Comparison of ENCODE assay signal across 9 cellular contexts in the genomic region with DNA sequence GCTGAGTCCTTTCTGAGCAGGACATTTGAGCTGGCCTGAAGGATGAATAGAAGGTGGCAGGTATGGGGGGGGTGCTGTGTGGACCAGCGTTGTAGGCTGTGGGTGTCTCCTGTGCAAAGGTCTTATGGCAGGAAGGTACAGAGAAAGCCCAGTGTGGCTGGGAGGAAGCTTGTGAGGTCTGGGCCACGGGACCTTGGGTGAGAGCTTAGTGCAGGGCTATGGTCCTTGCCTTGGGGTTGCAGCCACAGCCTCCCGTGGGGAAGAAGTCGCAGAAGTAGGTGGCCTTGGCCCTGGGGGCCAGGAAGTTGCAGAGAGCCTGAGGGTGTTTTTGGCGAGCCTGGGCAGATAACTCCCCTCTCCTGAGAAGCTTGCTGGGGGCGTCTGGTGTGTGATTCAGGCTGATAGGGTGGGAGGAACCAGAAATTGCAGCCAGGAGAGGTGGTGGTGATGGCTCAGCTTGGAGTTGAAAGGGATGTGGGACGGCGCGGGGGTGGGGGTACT. TPM values are rescaled to one million over a fixed set of nuclear protein-coding genes. Genes with fewer than 3 reads are reported as not detected.
DNase-seq lines count a peak whose midpoint lies in the region; ATAC-seq and TF ChIP-seq lines count a peak whose summit lies in the region.
"Had no signal": no experiment of that assay in that cellular context is flagged by ENCODE, and none has a peak within 500 bp of the region (broad histone marks: within the 10 kb centered on the region; RNA-seq: fewer than 3 reads in every experiment).

No MANE protein-coding gene starts in this region.

- H3K4me1 ChIP-seq in PC-9 (replicated peaks; ENCODE audit: insufficient read depth), result peaks cover 60% of the 10 kb centered on the region
- peaks cover 40% of the 10 kb centered on the region for H3K4me1 ChIP-seq in body of pancreas

- peaks cover 56% of the 10 kb centered on the region for H3K27me3 Mint-ChIP-seq in dendritic cell treated with granulocyte-macrophage colony-stimulating factor and Interleukin-4, amounts not matched to agents 40 ng/mL and 50 ng/mL, for 4 days
- peaks cover 16 to 44% (median 27%) of the 10 kb centered on the region in 3 donors for H3K27me3 Mint-ChIP-seq in naive B cell

- peak overlapping the region; percentile 96 for H3K4me2 ChIP-seq in PC-9

- peak overlapping the region; percentile 79 for H3K4me3 Mint-ChIP-seq in dendritic cell treated with granulocyte-macrophage colony-stimulating factor and Interleukin-4, amounts not matched to agents 40 ng/mL and 50 ng/mL, for 4 days
- H3K4me3 Mint-ChIP-seq in naive B cell, result peak overlapping the region in 7 of 8 donors; percentile 53 to 89 (median 80)

- ATAC-seq in naive B cell (ENCODE audit: low read depth in 2 of 2) (no peak), GM19023 (IDR thresholded peaks at IDR 0.05; ENCODE audit: unreplicated experiment) (no peak), body of pancreas (no peak), GM18517 (IDR thresholded peaks at IDR 0.05; ENCODE audit: unreplicated experiment) (no peak)

- peaks cover 35% of the 10 kb centered on the region for H4K20me1 ChIP-seq in PC-9 (ENCODE audit: insufficient read depth)

- H3K27ac Mint-ChIP-seq in dendritic cell treated with granulocyte-macrophage colony-stimulating factor and Interleukin-4, amounts not matched to agents 40 ng/mL and 50 ng/mL, for 4 days, result peak overlapping the region; percentile 49
- peak overlapping the region in 4 of 6 donors; percentile 3 to 94 (median 45) for H3K27ac Mint-ChIP-seq in naive B cell

- no peaks in the 10 kb centered on the region for H3K9me3 ChIP-seq in PC-9 (ENCODE audit: insufficient read depth, low read depth)
- H3K9me3 ChIP-seq in body of pancreas, result no peaks in the 10 kb centered on the region

- no peak for TF ChIP-seq CTCF in GM10266 (IDR thresholded peaks at IDR 0.05; ENCODE audit: control insufficient read depth, insufficient read depth, low read depth, missing control alignments)
- no peak for TF ChIP-seq CTCF in PC-9 (conservative IDR thresholded peaks at IDR 0.05)
- TF ChIP-seq CTCF in body of pancreas (IDR thresholded peaks at IDR 0.05), result no peak

- peak overlapping the region; percentile 60 for H3K27ac ChIP-seq in PC-9
- H3K27ac ChIP-seq in body of pancreas, result peak overlapping the region in 2 of 4 donors; percentile 16 to 38
- H3K27ac ChIP-seq: VCaP had no signal

- peaks cover 47% of the 10 kb centered on the region for H3F3A ChIP-seq in PC-9 (ENCODE audit: insufficient read depth, low read depth)

- H3K9me3 Mint-ChIP-seq in dendritic cell treated with granulocyte-macrophage colony-stimulating factor and Interleukin-4, amounts not matched to agents 40 ng/mL and 50 ng/mL, for 4 days, result no peaks in the 10 kb centered on the region
- no peaks in the 10 kb centered on the region for H3K9me3 Mint-ChIP-seq in naive B cell

- no peaks in the 10 kb centered on the region for H3K36me3 Mint-ChIP-seq in dendritic cell treated with granulocyte-macrophage colony-stimulating factor and Interleukin-4, amounts not matched to agents 40 ng/mL and 50 ng/mL, for 4 days (ENCODE audit: low read depth)
- H3K36me3 Mint-ChIP-seq in naive B cell, result peaks cover 0 to 7% of the 10 kb centered on the region in 2 donors

- H3K27me3 ChIP-seq in PC-9 (ENCODE audit: insufficient read depth, low read depth) (no peaks in the 10 kb centered on the region), body of pancreas (peaks cover 0 to 19% of the 10 kb centered on the region in 2 donors)

- H3K4me3 ChIP-seq in PC-9, result peak overlapping the region; percentile 80
- H3K4me3 ChIP-seq in body of pancreas, result no peak overlapping the region

- intact Hi-C loops in PC-9 (cut with micrococcal nuclease; ENCODE audit: unreplicated experiment) (loop anchor here (2.0 kb wide), 1 partner anchor 35 kb away; no protein-coding TSS in a partner anchor), body of pancreas (cut with DNase I) (no loop called here)
- intact Hi-C loops in dendritic cell treated with granulocyte-macrophage colony-stimulating factor and Interleukin-4, amounts not matched to agents 40 ng/mL and 50 ng/mL, for 4 days (cut with micrococcal nuclease), result no loop called here

- no peak for TF ChIP-seq POLR2A in body of pancreas (IDR thresholded peaks at IDR 0.05)

- no TSS peak for BruUV-seq in PC-9 (replicated peaks; lab: Mats Ljungman, UMichigan)

- WGBS in body of pancreas, 2 donors, result 15 to 39% methylated on average over 9 of the region's 9 CpGs

- peak; percentile 71 for DNase-seq in GM10266 (ENCODE audit: extremely low spot score)
- DNase-seq in PC-9, result peak; percentile 52 to 61
- DNase-seq in naive B cell, result no peak
- DNase-seq in stimulated activated naive CD4-positive, alpha-beta T cell treated with Interleukin-2 at 50 U/mL for 16 hours (lab: John Stamatoyannopoulos, UW), result no peak
- DNase-seq in body of pancreas, result no peak

- H3K36me3 ChIP-seq in PC-9 (ENCODE audit: low read depth) (0 out of 2 replicates have a peak, but pooled peaks cover 3% of the 10 kb centered on the region), body of pancreas (replicated peaks in 1 of 2; ENCODE audit: insufficient read depth in 1 of 2, low read depth in 2 of 2) (no peaks in the 10 kb centered on the region)

- H3K79me2 ChIP-seq in PC-9 (ENCODE audit: low read depth), result peaks cover 73% of the 10 kb centered on the region

- H3K4me1 Mint-ChIP-seq in dendritic cell treated with granulocyte-macrophage colony-stimulating factor and Interleukin-4, amounts not matched to agents 40 ng/mL and 50 ng/mL, for 4 days (ENCODE audit: low read depth), result peaks cover 71% of the 10 kb centered on the region
- peaks cover 23 to 48% (median 38%) of the 10 kb centered on the region in 3 donors for H3K4me1 Mint-ChIP-seq in naive B cell

- no peaks in the 10 kb centered on the region for H3K9me2 ChIP-seq in PC-9 (ENCODE audit: insufficient read depth)

- POLR2A ChIA-PET in PC-9 (lab: Charles Lee; ENCODE audit: unreplicated experiment), result interaction anchor here (0.5 to 0.6 kb wide), 4 partner anchors 20 to 507 kb away, joined by 4 to 13 read pairs (median 4); no protein-coding TSS in a partner anchor

- peak overlapping the region; percentile 47 for H2AFZ ChIP-seq in PC-9

- CTCF ChIA-PET in PC-9 (lab: Charles Lee), result interaction anchor here (0.6 to 0.8 kb wide), 3 partner anchors 21 to 661 kb away, joined by 7 to 10 read pairs (median 10); no protein-coding TSS in a partner anchor

RNA-seq across cellular contexts. Expression of a gene that starts 3.0 kb away (rescaled TPM):
- total RNA-seq in PC-9 (2021) (379 and 381 TPM in 2 replicates), body of pancreas (10 to 100 TPM; 11.2 to 15.6 TPM)
- polyA plus RNA-seq in naive B cell (ENCODE audit: low read depth in 6 of 6), result under 1 TPM in 5 of 6 donors, not detected in 1; 0.08 to 0.46 (median 0.13) TPM

Comparison
In these comparisons a context has a peak if more than half of its experiments do, and no peak if none do; other contexts are left out.
1. DNase-seq: peak in GM10266 (single experiment) and PC-9 (2 of 2); none in naive B cell (single experiment), stimulated activated naive CD4-positive, alpha-beta T cell treated with Interleukin-2 at 50 U/mL for 16 hours (single experiment) and body of pancreas (0 of 4).
2. RNA of a gene that starts 3.0 kb away (total RNA-seq): 379 to 381 TPM in PC-9; 11.2 to 15.6 TPM in body of pancreas; every median in the first group is over 10 times any median in the second.